In the genomic region with DNA sequence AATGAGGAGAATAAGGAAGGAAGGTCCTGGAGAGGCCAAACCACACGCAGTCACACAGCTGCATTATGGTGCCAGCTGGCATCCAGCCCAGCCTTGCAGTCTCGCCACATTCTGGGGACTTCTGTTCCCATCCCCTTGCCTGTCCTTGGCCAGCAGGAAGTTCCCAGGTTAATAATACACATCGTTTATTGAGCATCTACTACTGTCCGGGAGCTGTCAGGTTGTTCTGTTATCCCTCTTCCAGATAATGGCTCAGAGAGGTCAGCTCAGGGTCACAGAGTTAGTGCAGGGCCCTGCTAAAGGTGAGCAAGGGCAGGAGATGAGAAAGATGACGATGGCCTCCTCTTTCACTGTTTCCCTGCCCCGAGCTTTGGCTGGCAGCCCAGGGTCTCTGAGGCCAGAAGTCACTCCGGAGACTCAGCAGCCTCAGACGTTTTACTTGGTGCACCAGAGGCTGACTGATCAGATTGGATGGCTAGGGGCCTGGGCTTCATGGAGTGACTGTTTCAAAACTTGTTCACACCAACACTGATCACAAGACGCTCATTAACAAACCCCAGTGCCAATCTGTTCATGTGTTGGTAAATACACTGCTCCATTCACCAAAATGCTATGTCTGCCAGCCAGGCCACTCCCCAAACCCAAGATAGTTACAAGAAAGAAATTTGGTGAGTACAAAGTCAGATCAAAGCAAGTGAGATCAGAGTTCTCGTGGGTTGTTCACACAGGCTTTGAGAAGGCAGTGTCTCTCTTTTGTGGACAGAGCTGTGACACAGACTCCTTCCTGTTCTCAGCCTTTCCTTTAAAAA, we compare ENCODE assay signal across 8 cellular contexts.
A peak's percentile ranks its signal among the peaks of the same experiment; 100 is the strongest.
DNase-seq lines count a peak whose midpoint lies in the region; ATAC-seq and TF ChIP-seq lines count a peak whose summit lies in the region.

No MANE protein-coding gene starts in this region.

- no peak overlapping the region for H3K27ac ChIP-seq in SK-N-SH (ENCODE audit: low read depth in 2 of 2, low read length in 1 of 2)

- H3K4me1 Mint-ChIP-seq in natural killer cell = peaks cover 20 to 28% of the 10 kb centered on the region in 2 donors

- H3K79me2 ChIP-seq in SK-N-SH (ENCODE audit: insufficient read depth) = no peaks in the 10 kb centered on the region

- H3K27ac Mint-ChIP-seq in natural killer cell = peak overlapping the region; percentile 89 to 92

- H3K36me3 Mint-ChIP-seq in natural killer cell = no peaks in the 10 kb centered on the region

- CTCF ChIA-PET in SK-N-SH (lab: Yijun Ruan, JAX) = interaction anchor here (5.3 to 17.8 kb wide), 2 partner anchors 9 to 89 kb away, joined by 51 to 560 read pairs; a partner anchor contains a TSS

- intact Hi-C loops in natural killer cell (cut with micrococcal nuclease) = no loop called here

- peak; percentile 90 to 95 (median 93) for ATAC-seq in natural killer cell

- no peaks in the 10 kb centered on the region for H3F3A ChIP-seq in SK-N-SH (replicated peaks; ENCODE audit: insufficient read depth)

- peaks cover 0 to 22% of the 10 kb centered on the region in 2 experiments; a peak in 1 of 4 replicates for H3K4me1 ChIP-seq in SK-N-SH (ENCODE audit: control insufficient read depth in 1 of 2, insufficient read depth in 2 of 2, low read depth in 1 of 2, low read length in 1 of 2)

- WGBS in SK-N-SH (ENCODE audit: low lambda C conversion rate) = 25% methylated on average over 10 of the region's 10 CpGs

- no peak for TF ChIP-seq CTCF in SK-N-SH (IDR thresholded peaks at IDR 0.05)
- no peak for TF ChIP-seq CTCF in natural killer cell (IDR thresholded peaks at IDR 0.05)

- no peaks in the 10 kb centered on the region; the same call in 1 of the 2 replicates for H3K27me3 ChIP-seq in SK-N-SH (ENCODE audit: insufficient read depth)

- no peak for TF ChIP-seq EP300 in SK-N-SH (IDR thresholded peaks at IDR 0.05; ENCODE audit: borderline replicate concordance in 1 of 2, low read depth in 1 of 2, low read length in 1 of 2)

- no peaks in the 10 kb centered on the region for H3K9me2 ChIP-seq in SK-N-SH

- H3K9ac ChIP-seq in SK-N-SH = no peak overlapping the region

- POLR2A ChIA-PET in SK-N-SH (lab: Yijun Ruan, JAX) = interaction anchor here (1.3 kb wide), 1 partner anchor 149 kb away, joined by 3 read pairs; a partner anchor contains a TSS

- H3K4me2 ChIP-seq in SK-N-SH = no peak overlapping the region; the same call in 1 of the 2 replicates

- H3K36me3 ChIP-seq in SK-N-SH (replicated peaks in 1 of 2; ENCODE audit: control insufficient read depth in 1 of 2, insufficient read depth in 2 of 2, low read length in 1 of 2) = no peaks in the 10 kb centered on the region

- no peaks in the 10 kb centered on the region for H4K20me1 ChIP-seq in SK-N-SH (ENCODE audit: insufficient read depth)

- no peaks in the 10 kb centered on the region for H3K9me3 ChIP-seq in SK-N-SH

- H3K27me3 Mint-ChIP-seq in natural killer cell (ENCODE audit: low read depth in 2 of 2) = no peaks in the 10 kb centered on the region

- peak overlapping the region; percentile 84 for H3K4me3 Mint-ChIP-seq in natural killer cell

- no peak overlapping the region for H3K4me3 ChIP-seq in SK-N-SH (ENCODE audit: low read depth in 2 of 2, low read length in 1 of 2)

- DNase-seq in activated T-cell treated with anti-CD3 and anti-CD28 coated beads for 4 hours (peak; percentile 25), SK-N-SH (peak; percentile 68), ecto neural progenitor cell (ENCODE audit: low spot score) (peak; percentile 46), natural killer cell (no peak), germinal center (ENCODE audit: low spot score) (no peak), NCI-H1048 (lab: John Stamatoyannopoulos, UW) (no peak), NCI-H187 (lab: John Stamatoyannopoulos, UW) (no peak)
- no peak for DNase-seq in activated T-cell treated with anti-CD3 and anti-CD28 coated beads, Interleukin-2, amount 50 U/mL, for 48 hours

- H3K9me3 Mint-ChIP-seq in natural killer cell = no peaks in the 10 kb centered on the region

- no peak overlapping the region for H2AFZ ChIP-seq in SK-N-SH (ENCODE audit: low read depth)

- TF ChIP-seq RAD21 in SK-N-SH (IDR thresholded peaks at IDR 0.05; ENCODE audit: low read length) = no peak

TF ChIP-seq in SK-N-SH, 30 proteins besides CTCF, POLR2A, EP300 and RAD21:
- TF ChIP-seq JUND (IDR thresholded peaks at IDR 0.05) (no peak), NFIC (IDR thresholded peaks at IDR 0.05; ENCODE audit: borderline replicate concordance) (peak; percentile 72)

Comparison
In these comparisons a context has a peak if more than half of its experiments do, and no peak if none do; other contexts are left out.
1. DNase-seq: peak in activated T-cell treated with anti-CD3 and anti-CD28 coated beads for 4 hours (single experiment), SK-N-SH (single experiment) and ecto neural progenitor cell (single experiment); none in activated T-cell treated with anti-CD3 and anti-CD28 coated beads, Interleukin-2, amount 50 U/mL, for 48 hours (0 of 2), natural killer cell (single experiment), germinal center (single experiment), NCI-H1048 (single experiment) and NCI-H187 (0 of 2).